8 cellular contexts compared by ENCODE assay signal in the genomic region with DNA sequence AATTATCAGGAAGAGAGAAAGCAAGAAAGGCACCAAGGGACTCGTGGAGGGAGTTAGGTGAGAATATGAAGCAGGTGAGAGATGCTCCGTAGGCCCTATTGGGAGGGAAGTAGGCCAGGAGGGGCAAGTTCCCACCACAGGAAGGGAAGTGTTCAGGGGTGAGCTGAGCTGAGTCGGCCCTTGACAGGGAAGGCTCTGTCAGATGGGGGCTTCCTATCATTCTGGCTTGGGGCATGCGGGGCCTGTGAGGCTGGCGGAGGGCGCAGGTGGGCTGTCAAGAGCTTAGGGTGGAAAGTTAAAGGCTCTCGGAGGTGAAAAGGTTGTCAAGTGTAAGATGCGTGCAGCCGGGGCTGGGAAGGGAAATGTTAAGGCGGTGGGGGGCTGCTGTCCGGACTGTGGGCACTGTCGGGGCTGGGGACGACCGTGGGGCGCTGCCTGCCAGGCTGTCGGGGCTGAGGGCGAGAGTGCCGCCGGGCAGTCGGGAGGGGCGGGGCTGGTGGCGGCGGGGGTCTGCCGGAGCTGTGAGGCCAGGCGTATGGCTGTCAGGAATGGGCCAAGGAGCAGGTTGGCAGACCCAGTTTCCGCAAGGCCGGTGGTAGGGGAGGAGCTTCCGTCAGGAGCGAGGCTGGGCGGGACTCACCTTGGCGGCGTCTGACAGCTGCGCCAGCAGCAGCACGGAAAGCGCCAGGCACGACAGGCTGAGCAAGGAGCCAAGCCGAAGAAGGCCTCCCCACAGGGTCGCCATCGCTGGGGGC. TPM values are rescaled to one million over a fixed set of nuclear protein-coding genes. Genes with fewer than 3 reads are reported as not detected.
DNase-seq lines count a peak whose midpoint lies in the region; ATAC-seq, FAIRE-seq and TF ChIP-seq lines count a peak whose summit lies in the region.

No MANE protein-coding gene starts in this region.

- H3K4me2 ChIP-seq in OCI-LY1 (ENCODE audit: low read length) = peak overlapping the region; percentile 93

- H3K4me3 Mint-ChIP-seq in Caco-2 (ENCODE audit: unreplicated experiment) = peak overlapping the region; percentile 84
- H3K4me3 Mint-ChIP-seq in nephron = peak overlapping the region; percentile 94 to 98 (median 98)
- H3K4me3 Mint-ChIP-seq in stimulated activated naive CD8-positive, alpha-beta T cell treated with anti-CD3 and anti-CD28 coated beads, Interleukin-15, amount 100 ng/mL, for 72 hours = peak overlapping the region; percentile 93 to 94

- no peaks in the 10 kb centered on the region for H3F3A ChIP-seq in OCI-LY1 (ENCODE audit: insufficient read depth, low read length)

- H3K27ac ChIP-seq in OCI-LY1 (ENCODE audit: low read depth, low read length, poor library complexity, severe bottlenecking) (peak overlapping the region; percentile 33), esophagus muscularis mucosa (replicated peaks in 1 of 4) (peak overlapping the region; percentile 91 to 98 (median 95))

- peaks cover 31% of the 10 kb centered on the region for H3K79me2 ChIP-seq in OCI-LY1 (ENCODE audit: insufficient read depth, low read length)

- H3K4me1 Mint-ChIP-seq in Caco-2 (ENCODE audit: low read depth, unreplicated experiment) (peaks cover 6% of the 10 kb centered on the region), nephron (peaks cover 27% of the 10 kb centered on the region)
- peaks cover 38% of the 10 kb centered on the region for H3K4me1 Mint-ChIP-seq in stimulated activated naive CD8-positive, alpha-beta T cell treated with anti-CD3 and anti-CD28 coated beads, Interleukin-15, amount 100 ng/mL, for 72 hours

- WGBS in esophagus muscularis mucosa = 6% methylated on average over 11 of the region's 39 CpGs

- CTCF ChIA-PET in Caco-2 (lab: Charles Lee) = interaction anchor here (0.8 to 1.8 kb wide), 2 partner anchors 174 kb away, joined by 3 to 9 read pairs; no protein-coding TSS in a partner anchor

- POLR2A ChIA-PET in Caco-2 (lab: Charles Lee) = interaction anchor here (1.0 to 1.7 kb wide), 5 partner anchors 12 to 275 kb away, joined by 3 to 7 read pairs (median 4); a partner anchor contains a TSS

- H3K4me1 ChIP-seq in Caco-2 (no peaks in the 10 kb centered on the region), OCI-LY1 (ENCODE audit: insufficient read depth, low read length, severe bottlenecking) (peaks cover 32% of the 10 kb centered on the region), esophagus muscularis mucosa (peaks cover 34 to 55% (median 49%) of the 10 kb centered on the region in 4 donors)

- H4K20me1 ChIP-seq in OCI-LY1 (ENCODE audit: insufficient read depth, low read length) = no peaks in the 10 kb centered on the region

- H3K4me3 ChIP-seq in Caco-2 (ENCODE audit: low read depth, low read length) (peak overlapping the region; percentile 95), OCI-LY1 (ENCODE audit: low read depth, low read length, poor library complexity, severe bottlenecking) (peak overlapping the region; percentile 95), esophagus muscularis mucosa (peak overlapping the region; percentile 68 to 83 (median 72))

- no peak overlapping the region for H2AFZ ChIP-seq in OCI-LY1 (ENCODE audit: low read length)

- BruUV-seq in Caco-2 (replicated peaks; lab: Mats Ljungman, UMichigan) = no TSS peak

- peak; percentile 44 for FAIRE-seq in HTR-8/SVneo (lab: Jason Lieb, UNC)

- H3K9me3 ChIP-seq in Caco-2 = no peaks in the 10 kb centered on the region
- H3K9me3 ChIP-seq in OCI-LY1 (ENCODE audit: low read length) = no peaks in the 10 kb centered on the region
- H3K9me3 ChIP-seq in esophagus muscularis mucosa = no peaks in the 10 kb centered on the region

- H3K36me3 ChIP-seq in Caco-2 (ENCODE audit: control insufficient read depth, insufficient read depth, low read length) = no peaks in the 10 kb centered on the region
- H3K36me3 ChIP-seq in OCI-LY1 (ENCODE audit: insufficient read depth, low read length) = peaks cover 9% of the 10 kb centered on the region; the same call in 1 of the 2 replicates
- H3K36me3 ChIP-seq in esophagus muscularis mucosa = peaks cover 0 to 16% (median 2%) of the 10 kb centered on the region in 4 donors

- intact Hi-C loops in Caco-2 (cut with micrococcal nuclease; ENCODE audit: unreplicated experiment) = loop anchor here (1.0 kb wide), 1 partner anchor 52 kb away; a partner anchor contains a TSS
- intact Hi-C loops in esophagus muscularis mucosa (cut with DNase I) = loop anchor here (5.0 kb wide), 2 partner anchors 276 to 291 kb away; no protein-coding TSS in a partner anchor

- H3K27me3 ChIP-seq in Caco-2 (replicated peaks; ENCODE audit: control insufficient read depth, insufficient read depth, low read length) = no peaks in the 10 kb centered on the region
- H3K27me3 ChIP-seq in OCI-LY1 (ENCODE audit: insufficient read depth, low read length) = no peaks in the 10 kb centered on the region
- H3K27me3 ChIP-seq in esophagus muscularis mucosa = no peaks in the 10 kb centered on the region

- H3K36me3 Mint-ChIP-seq in Caco-2 (ENCODE audit: insufficient read depth, unreplicated experiment) (no peaks in the 10 kb centered on the region), nephron (ENCODE audit: low read depth) (no peaks in the 10 kb centered on the region)

- H3K9me2 ChIP-seq in OCI-LY1 (ENCODE audit: low read depth, low read length) = no peaks in the 10 kb centered on the region

- H3K9me3 Mint-ChIP-seq in Caco-2 (ENCODE audit: unreplicated experiment) (no peaks in the 10 kb centered on the region), nephron (no peaks in the 10 kb centered on the region)
- no peaks in the 10 kb centered on the region for H3K9me3 Mint-ChIP-seq in stimulated activated naive CD8-positive, alpha-beta T cell treated with anti-CD3 and anti-CD28 coated beads, Interleukin-15, amount 100 ng/mL, for 72 hours

- peak; percentile 54 for ATAC-seq in GM21381 (IDR thresholded peaks at IDR 0.05; ENCODE audit: unreplicated experiment)
- ATAC-seq in stimulated activated naive CD8-positive, alpha-beta T cell treated with anti-CD3 and anti-CD28 coated beads, Interleukin-15, amount 100 ng/mL, for 72 hours = peak; percentile 81

- peak; percentile 85 for DNase-seq in Caco-2
- DNase-seq in HTR-8/SVneo (ENCODE audit: insufficient read length, low spot score) = peak; percentile 81
- peak; percentile 67 for DNase-seq in activated T-helper 1 cell treated with Interleukin-2 at 50 U/mL for 16 hours (ENCODE audit: low read depth)
- DNase-seq in esophagus muscularis mucosa (ENCODE audit: extremely low spot score) = peak; percentile 93
- DNase-seq in stimulated activated naive CD8-positive, alpha-beta T cell treated with anti-CD3 and anti-CD28 coated beads, Interleukin-15, amount 100 ng/mL, for 72 hours = peak; percentile 79 to 82

- H3K27ac Mint-ChIP-seq in Caco-2 (ENCODE audit: unreplicated experiment) (peak overlapping the region; percentile 48), nephron (peak overlapping the region; percentile 77 to 87 (median 82))
- H3K27ac Mint-ChIP-seq in stimulated activated naive CD8-positive, alpha-beta T cell treated with anti-CD3 and anti-CD28 coated beads, Interleukin-15, amount 100 ng/mL, for 72 hours = peak overlapping the region; percentile 99

- TF ChIP-seq EP300 in esophagus muscularis mucosa (IDR thresholded peaks at IDR 0.05) = no peak

- peak overlapping the region; percentile 93 for H3K9ac ChIP-seq in OCI-LY1 (ENCODE audit: low read length)

- TF ChIP-seq CTCF in Caco-2 (IDR thresholded peaks at IDR 0.05; ENCODE audit: insufficient read depth in 1 of 2, low read depth in 1 of 2, low read length in 1 of 2, severe bottlenecking in 1 of 2, unreplicated experiment in 1 of 2) (no peak), OCI-LY1 (IDR thresholded peaks at IDR 0.05; ENCODE audit: low read length) (no peak), esophagus muscularis mucosa (IDR thresholded peaks at IDR 0.05) (no peak), nephron (IDR thresholded peaks at IDR 0.05; ENCODE audit: unreplicated experiment in 3 of 3) (no peak)

- H3K27me3 Mint-ChIP-seq in Caco-2 (ENCODE audit: insufficient read depth, unreplicated experiment) = no peaks in the 10 kb centered on the region
- H3K27me3 Mint-ChIP-seq in nephron (ENCODE audit: low read depth) = no peaks in the 10 kb centered on the region
- no peaks in the 10 kb centered on the region for H3K27me3 Mint-ChIP-seq in stimulated activated naive CD8-positive, alpha-beta T cell treated with anti-CD3 and anti-CD28 coated beads, Interleukin-15, amount 100 ng/mL, for 72 hours

- TF ChIP-seq POLR2A in esophagus muscularis mucosa (IDR thresholded peaks at IDR 0.05; ENCODE audit: low read depth) = no peak

RNA-seq across cellular contexts. Expression of a gene that starts 0.5 kb away (rescaled TPM):
- total RNA-seq in Caco-2 (2022) = 26.0 and 29.6 TPM in 2 replicates
- total RNA-seq in esophagus muscularis mucosa = 10 to 100 TPM; 13.3 to 24.4 (median 20.5) TPM

RNA-seq across cellular contexts. Expression of a gene that starts 20.9 kb away (rescaled TPM):
- total RNA-seq in Caco-2 (2022) (not detected in 2 replicates), esophagus muscularis mucosa (not detected)

RNA-seq across cellular contexts. Expression of a gene that starts 31.0 kb away (rescaled TPM):
- total RNA-seq in Caco-2 (2022) = not detected in 2 replicates
- total RNA-seq in esophagus muscularis mucosa = not detected

RNA-seq across cellular contexts. Expression of a gene that starts 40.1 kb away (rescaled TPM):
- 10.0 and 13.0 TPM in 2 replicates for total RNA-seq in Caco-2 (2022)
- total RNA-seq in esophagus muscularis mucosa = 1 to 10 TPM; 2.1 to 4.0 (median 3.5) TPM

RNA-seq across cellular contexts. Expression of a gene that starts 52.8 kb away (rescaled TPM):
- 28.7 and 32.6 TPM in 2 replicates for total RNA-seq in Caco-2 (2022)
- 10 to 100 TPM; 30.5 to 56.4 (median 41.7) TPM for total RNA-seq in esophagus muscularis mucosa

Comparison
In these comparisons a context has a peak if more than half of its experiments do, and no peak if none do; other contexts are left out.
1. Peak in every context shown above with its lines: DNase-seq, ATAC-seq, H3K4me3 ChIP-seq and H3K27ac ChIP-seq.
2. H3K27ac Mint-ChIP-seq: peak in every context shown above with its lines; median percentile 99 in stimulated activated naive CD8-positive, alpha-beta T cell treated with anti-CD3 and anti-CD28 coated beads, Interleukin-15, amount 100 ng/mL, for 72 hours; 82 in nephron; 48 in Caco-2.